Comparison of ENCODE assay signal across 8 cellular contexts in the genomic region with DNA sequence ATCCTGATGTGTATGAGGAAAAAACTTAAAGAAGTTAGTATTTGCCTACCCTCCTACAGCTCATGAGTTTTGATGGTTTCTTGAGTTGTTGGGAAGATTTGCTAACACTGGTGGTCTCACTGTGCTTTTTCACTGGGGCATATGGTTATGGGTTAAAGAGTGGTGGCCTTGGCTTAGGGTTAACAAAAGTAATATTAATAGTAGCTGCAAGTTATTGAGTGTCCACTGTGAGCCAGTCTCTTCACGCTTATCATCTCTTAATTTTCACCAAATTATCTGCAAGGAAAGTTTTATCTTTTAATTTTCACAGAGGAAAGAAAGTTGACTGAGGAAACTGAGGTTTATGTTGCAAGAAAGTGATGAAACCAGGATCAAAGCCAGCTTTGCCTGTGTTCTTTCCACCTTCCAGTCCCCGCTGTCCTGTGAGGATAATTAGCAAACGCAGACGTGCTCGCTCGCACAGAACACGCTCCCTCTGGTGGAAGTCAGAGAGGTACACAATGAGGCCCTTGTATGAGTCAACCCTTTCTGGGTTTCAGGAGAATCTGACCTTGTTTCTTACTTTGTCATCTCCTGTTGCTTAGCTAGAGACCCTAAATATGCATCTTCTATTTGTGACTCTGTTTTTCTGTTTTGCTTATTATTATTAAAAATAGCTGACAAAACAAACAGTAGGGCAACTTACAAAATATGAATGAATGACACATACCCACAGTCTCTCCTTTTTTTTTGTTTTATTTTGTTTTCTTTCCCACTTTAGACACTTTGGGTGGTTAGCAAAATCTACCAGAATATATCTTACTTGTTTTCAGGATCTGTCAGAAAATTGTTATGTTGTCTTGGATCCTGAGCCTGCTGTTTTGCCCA.
DNase-seq lines count a peak whose midpoint lies in the region; ATAC-seq, FAIRE-seq and TF ChIP-seq lines count a peak whose summit lies in the region.

No MANE protein-coding gene starts in this region.

- H3K4me3 Mint-ChIP-seq in activated T-cell treated with anti-CD3 and anti-CD28 coated beads, Interleukin-2, amount 50 U/mL, for 24 hours: no peak overlapping the region
- H3K4me3 Mint-ChIP-seq in type B pancreatic cell: no peak overlapping the region

- H3K4me1 ChIP-seq in OCI-LY7 (ENCODE audit: insufficient read depth, low read length, poor library complexity, severe bottlenecking): peaks cover 2% of the 10 kb centered on the region

- no peak overlapping the region for H3K4me2 ChIP-seq in OCI-LY7 (ENCODE audit: low read length)

- H3K9me3 ChIP-seq in OCI-LY7 (ENCODE audit: low read length): no peaks in the 10 kb centered on the region

- no peaks in the 10 kb centered on the region for H3K9me2 ChIP-seq in OCI-LY7 (ENCODE audit: insufficient read depth, low read length)

- ATAC-seq in GM19467 (IDR thresholded peaks at IDR 0.05; ENCODE audit: unreplicated experiment) (peak; percentile 90), HG03558 (IDR thresholded peaks at IDR 0.05; ENCODE audit: extremely low read depth, unreplicated experiment) (peak; percentile 89), omental fat pad (ENCODE audit: low FRiP score) (peak; percentile 50)

- no TSS peak for BruUV-seq in OCI-LY7 (replicated peaks; lab: Mats Ljungman, UMichigan)

- no peaks in the 10 kb centered on the region for H4K20me1 ChIP-seq in OCI-LY7 (ENCODE audit: insufficient read depth, low read length)

- peaks cover 47% of the 10 kb centered on the region for H3K4me1 Mint-ChIP-seq in activated T-cell treated with anti-CD3 and anti-CD28 coated beads, Interleukin-2, amount 50 U/mL, for 24 hours (ENCODE audit: low read depth)
- peaks cover 26% of the 10 kb centered on the region for H3K4me1 Mint-ChIP-seq in type B pancreatic cell (ENCODE audit: unreplicated experiment)

- no peaks in the 10 kb centered on the region for H3K36me3 ChIP-seq in OCI-LY7 (ENCODE audit: insufficient read depth, low read length)

- intact Hi-C loops in OCI-LY7 (cut with micrococcal nuclease; ENCODE audit: unreplicated experiment): loop anchor here (10.0 kb wide), 1 partner anchor 199 kb away; no protein-coding TSS in a partner anchor

- FAIRE-seq in D721Med (lab: Jason Lieb, UNC): no peak

- DNase-seq in D721Med (ENCODE audit: insufficient read length, low spot score) (no peak), OCI-LY7 (ENCODE audit: low spot score) (peak; percentile 53), fibroblast of mammary gland (ENCODE audit: low read depth) (peak; percentile 86), omental fat pad (ENCODE audit: low spot score) (peak; percentile 26), type B pancreatic cell (ENCODE audit: extremely low spot score, unreplicated experiment) (no peak)
- peak; percentile 53 for DNase-seq in activated T-cell treated with anti-CD3 and anti-CD28 coated beads, Interleukin-2, amount 50 U/mL, for 24 hours

- POLR2A ChIA-PET in OCI-LY7 (lab: Charles Lee): no interaction called here

- H3K27ac ChIP-seq in OCI-LY7 (ENCODE audit: low read depth, low read length, poor library complexity, severe bottlenecking): no peak overlapping the region

- CTCF ChIA-PET in OCI-LY7 (lab: Charles Lee; ENCODE audit: unreplicated experiment): interaction anchor here (0.6 kb wide), 1 partner anchor 482 kb away, joined by 9 read pairs; no protein-coding TSS in a partner anchor

- H3K27ac Mint-ChIP-seq in activated T-cell treated with anti-CD3 and anti-CD28 coated beads, Interleukin-2, amount 50 U/mL, for 24 hours: peak overlapping the region; percentile 84
- H3K27ac Mint-ChIP-seq in type B pancreatic cell: no peak overlapping the region

- TF ChIP-seq CTCF in D721Med (IDR thresholded peaks at IDR 0.05; ENCODE audit: insufficient read depth, missing control alignments): peak; percentile 50
- TF ChIP-seq CTCF in OCI-LY7 (conservative IDR thresholded peaks at IDR 0.05; ENCODE audit: low read length): peak; percentile 73
- TF ChIP-seq CTCF in fibroblast of mammary gland (conservative IDR thresholded peaks at IDR 0.05; ENCODE audit: control insufficient read depth, insufficient read depth, low read depth, low read length): peak; percentile 93
- TF ChIP-seq CTCF in omental fat pad (IDR thresholded peaks at IDR 0.05): no peak
- TF ChIP-seq CTCF in type B pancreatic cell (conservative IDR thresholded peaks at IDR 0.05): peak; percentile 81

- H3K79me2 ChIP-seq in OCI-LY7 (ENCODE audit: insufficient read depth, low read depth, low read length): no peaks in the 10 kb centered on the region

- no peaks in the 10 kb centered on the region for H3K36me3 Mint-ChIP-seq in activated T-cell treated with anti-CD3 and anti-CD28 coated beads, Interleukin-2, amount 50 U/mL, for 24 hours (ENCODE audit: low read depth)
- H3K36me3 Mint-ChIP-seq in type B pancreatic cell: no peaks in the 10 kb centered on the region

- H2AFZ ChIP-seq in OCI-LY7 (ENCODE audit: low read length): no peak overlapping the region; the same call in 1 of the 2 replicates

- no peaks in the 10 kb centered on the region for H3K27me3 Mint-ChIP-seq in activated T-cell treated with anti-CD3 and anti-CD28 coated beads, Interleukin-2, amount 50 U/mL, for 24 hours
- peaks cover 6% of the 10 kb centered on the region for H3K27me3 Mint-ChIP-seq in type B pancreatic cell

- H3K9me3 Mint-ChIP-seq in activated T-cell treated with anti-CD3 and anti-CD28 coated beads, Interleukin-2, amount 50 U/mL, for 24 hours: no peaks in the 10 kb centered on the region
- no peaks in the 10 kb centered on the region for H3K9me3 Mint-ChIP-seq in type B pancreatic cell

- H3K4me3 ChIP-seq in OCI-LY7 (ENCODE audit: low read depth, low read length, poor library complexity, severe bottlenecking): no peak overlapping the region
- no peak overlapping the region for H3K4me3 ChIP-seq in fibroblast of mammary gland (ENCODE audit: control insufficient read depth, low read depth, low read length)

Comparison
In these comparisons a context has a peak if more than half of its experiments do, and no peak if none do; other contexts are left out.
1. DNase-seq: peak in OCI-LY7 (single experiment), activated T-cell treated with anti-CD3 and anti-CD28 coated beads, Interleukin-2, amount 50 U/mL, for 24 hours (single experiment), fibroblast of mammary gland (single experiment) and omental fat pad (single experiment); none in D721Med (single experiment) and type B pancreatic cell (single experiment).
2. CTCF ChIP-seq: peak in D721Med (single experiment), OCI-LY7 (single experiment), fibroblast of mammary gland (single experiment) and type B pancreatic cell (single experiment); none in omental fat pad (0 of 3).
3. Peak in every context shown above with its lines, with median percentiles within 50 percentile points of each other: ATAC-seq.